9 cellular contexts compared by ENCODE assay signal in genomic region chr12:52246720-52247621, GRCh38. TPM values are rescaled to one million over a fixed set of nuclear protein-coding genes. Genes with fewer than 3 reads are reported as not detected.
DNase-seq lines count a peak whose midpoint lies in the region; ATAC-seq, FAIRE-seq and TF ChIP-seq lines count a peak whose summit lies in the region.
"Had no signal": no experiment of that assay in that cellular context is flagged by ENCODE, and none has a peak within 500 bp of the region (broad histone marks: within the 10 kb centered on the region; RNA-seq: fewer than 3 reads in every experiment).

No MANE protein-coding gene starts in this region.

- H4K20me1 ChIP-seq in SK-N-SH (ENCODE audit: insufficient read depth): no peaks in the 10 kb centered on the region

- H3K27me3 Mint-ChIP-seq in MCF 10A (ENCODE audit: insufficient read depth, unreplicated experiment): no peaks in the 10 kb centered on the region

- BruUV-seq in MCF 10A (replicated peaks; lab: Mats Ljungman, UMichigan): no TSS peak

- peaks cover 23 to 27% of the 10 kb centered on the region in 2 experiments; a peak in 3 of 4 replicates for H3K4me1 ChIP-seq in SK-N-SH (ENCODE audit: control insufficient read depth in 1 of 2, insufficient read depth in 2 of 2, low read depth in 1 of 2, low read length in 1 of 2)
- H3K4me1 ChIP-seq in small intestine (ENCODE audit: control insufficient read depth in 2 of 2, insufficient read depth in 1 of 2, low read depth in 1 of 2, low read length in 1 of 2): peaks cover 0 to 9% of the 10 kb centered on the region in 2 donors

- no peak overlapping the region for H2AFZ ChIP-seq in SK-N-SH (ENCODE audit: low read depth)

- no peak overlapping the region for H3K4me3 ChIP-seq in SK-N-SH (ENCODE audit: low read depth in 2 of 2, low read length in 1 of 2)
- H3K4me3 ChIP-seq in small intestine (ENCODE audit: low read depth in 1 of 2, low read length in 2 of 2): no peak overlapping the region
- H3K4me3 ChIP-seq: esophagus squamous epithelium had no signal

- POLR2A ChIA-PET in SK-N-SH (lab: Yijun Ruan, JAX) (no interaction called here), MCF 10A (lab: Yijun Ruan, JAX) (interaction anchor here (0.9 to 1.7 kb wide), 7 partner anchors 8 to 80 kb away, joined by 3 to 10 read pairs (median 3); no protein-coding TSS in a partner anchor)

- H3K27ac Mint-ChIP-seq in MCF 10A (ENCODE audit: low read depth, unreplicated experiment): peak overlapping the region; percentile 99

- no peak for FAIRE-seq in small intestine (lab: Jason Lieb, UNC)

- WGBS in SK-N-SH (ENCODE audit: low lambda C conversion rate): 58% methylated on average over 10 of the region's 10 CpGs
- WGBS in small intestine, 3 donors: 33 to 57% (median 46%) methylated on average over 10 of the region's 10 CpGs

- DNase-seq in SK-N-SH (no peak), NCI-H345 (lab: John Stamatoyannopoulos, UW) (peak; percentile 69), MCF 10A (ENCODE audit: unreplicated experiment) (peak; percentile 24), small intestine (peak; percentile 59), AG08395 (ENCODE audit: low spot score) (no peak), posterior vena cava (ENCODE audit: low spot score) (no peak)
- DNase-seq: esophagus squamous epithelium had no signal

- no peak for TF ChIP-seq EP300 in SK-N-SH (IDR thresholded peaks at IDR 0.05; ENCODE audit: borderline replicate concordance in 1 of 2, low read depth in 1 of 2, low read length in 1 of 2)

- peak overlapping the region; percentile 9 for H3K4me3 Mint-ChIP-seq in MCF 10A (ENCODE audit: unreplicated experiment)

- H3K9me3 Mint-ChIP-seq in MCF 10A (ENCODE audit: unreplicated experiment): no peaks in the 10 kb centered on the region

- H3K9me3 ChIP-seq in SK-N-SH (no peaks in the 10 kb centered on the region), small intestine (ENCODE audit: control insufficient read depth, low read depth) (no peaks in the 10 kb centered on the region)
- H3K9me3 ChIP-seq: esophagus squamous epithelium had no signal

- no peaks in the 10 kb centered on the region for H3K27me3 ChIP-seq in SK-N-SH (ENCODE audit: insufficient read depth)
- H3K27me3 ChIP-seq in small intestine (ENCODE audit: control insufficient read depth in 2 of 2, insufficient read depth in 2 of 2, low read length in 2 of 2): no peaks in the 10 kb centered on the region

- no peak for ATAC-seq in SK-N-SH treated with all-trans-retinoic acid at 6 μM for 48 hours
- no peak for ATAC-seq in GM18505 (IDR thresholded peaks at IDR 0.05; ENCODE audit: unreplicated experiment)

- no peak for TF ChIP-seq POLR2A in GM18505 (IDR thresholded peaks at IDR 0.05; ENCODE audit: borderline replicate concordance, extremely low read depth, insufficient read depth, insufficient read length)

- H3K9me2 ChIP-seq in SK-N-SH: no peaks in the 10 kb centered on the region

- peaks cover 3% of the 10 kb centered on the region for H3F3A ChIP-seq in SK-N-SH (replicated peaks; ENCODE audit: insufficient read depth)

- no peak for TF ChIP-seq RAD21 in SK-N-SH (IDR thresholded peaks at IDR 0.05; ENCODE audit: low read length)

- H3K36me3 Mint-ChIP-seq in MCF 10A (ENCODE audit: insufficient read depth, unreplicated experiment): peaks cover 99% of the 10 kb centered on the region

- H3K36me3 ChIP-seq in SK-N-SH (replicated peaks in 1 of 2; ENCODE audit: control insufficient read depth in 1 of 2, insufficient read depth in 2 of 2, low read length in 1 of 2) (no peaks in the 10 kb centered on the region), small intestine (ENCODE audit: control insufficient read depth in 2 of 2, insufficient read depth in 2 of 2, low read length in 2 of 2) (no peaks in the 10 kb centered on the region)
- H3K36me3 ChIP-seq: esophagus squamous epithelium had no signal

- no peak overlapping the region for H3K9ac ChIP-seq in SK-N-SH

- peak overlapping the region; percentile 35; the same call in 1 of the 2 replicates for H3K4me2 ChIP-seq in SK-N-SH

- CTCF ChIA-PET in SK-N-SH (lab: Yijun Ruan, JAX): interaction anchor here (0.8 to 2.6 kb wide), 8 partner anchors 10 to 90 kb away, joined by 3 to 10 read pairs (median 4); no protein-coding TSS in a partner anchor
- CTCF ChIA-PET in MCF 10A (lab: Yijun Ruan, JAX): interaction anchor here (0.9 kb wide), 1 partner anchor 22 kb away, joined by 3 read pairs; no protein-coding TSS in a partner anchor

- no peak for TF ChIP-seq CTCF in SK-N-SH (IDR thresholded peaks at IDR 0.05)
- TF ChIP-seq CTCF in MCF 10A (IDR thresholded peaks at IDR 0.05; ENCODE audit: unreplicated experiment): no peak

- H3K4me1 Mint-ChIP-seq in MCF 10A (ENCODE audit: insufficient read depth, unreplicated experiment): peaks cover 61% of the 10 kb centered on the region

- H3K79me2 ChIP-seq in SK-N-SH (ENCODE audit: insufficient read depth): no peaks in the 10 kb centered on the region

- H3K27ac ChIP-seq in SK-N-SH (ENCODE audit: low read depth in 2 of 2, low read length in 1 of 2) (peak overlapping the region in 1 of 2 experiments; percentile 18; a peak in 2 of 4 replicates), small intestine (ENCODE audit: low read depth in 1 of 2, low read length in 1 of 2) (no peak overlapping the region)

- intact Hi-C loops in MCF 10A (cut with micrococcal nuclease) (no loop called here), posterior vena cava (cut with DNase I) (no loop called here)

TF ChIP-seq in SK-N-SH, 30 proteins besides CTCF, POLR2A, EP300 and RAD21 (continues in another document):
- TF ChIP-seq GABPA (IDR thresholded peaks at IDR 0.05; ENCODE audit: low read depth) (no peak), MEF2A (IDR thresholded peaks at IDR 0.05; ENCODE audit: borderline replicate concordance, low read depth) (no peak), SMC3 (IDR thresholded peaks at IDR 0.05; ENCODE audit: low read depth, low read length) (no peak)
- TF ChIP-seq, protein P1, sequence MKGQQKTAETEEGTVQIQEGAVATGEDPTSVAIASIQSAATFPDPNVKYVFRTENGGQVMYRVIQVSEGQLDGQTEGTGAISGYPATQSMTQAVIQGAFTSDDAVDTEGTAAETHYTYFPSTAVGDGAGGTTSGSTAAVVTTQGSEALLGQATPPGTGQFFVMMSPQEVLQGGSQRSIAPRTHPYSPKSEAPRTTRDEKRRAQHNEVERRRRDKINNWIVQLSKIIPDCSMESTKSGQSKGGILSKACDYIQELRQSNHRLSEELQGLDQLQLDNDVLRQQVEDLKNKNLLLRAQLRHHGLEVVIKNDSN (IDR thresholded peaks at IDR 0.05; ENCODE audit: borderline replicate concordance, low read depth): no peak

TF ChIP-seq in SK-N-SH treated with all-trans-retinoic acid at 6 μM for 48 hours, 23 proteins besides CTCF, POLR2A, EP300 and RAD21 (continues in another document):
- TF ChIP-seq ZNF8 (CRISPR knock-in tag; IDR thresholded peaks at IDR 0.05) (no peak), CSDC2 (CRISPR knock-in tag; IDR thresholded peaks at IDR 0.05) (no peak), ZNF70 (CRISPR knock-in tag; IDR thresholded peaks at IDR 0.05) (no peak), ZNF565 (CRISPR knock-in tag; conservative IDR thresholded peaks at IDR 0.05; ENCODE audit: low read depth) (no peak), ESRRG (CRISPR knock-in tag; IDR thresholded peaks at IDR 0.05) (no peak), CSRNP3 (CRISPR knock-in tag; IDR thresholded peaks at IDR 0.05) (no peak), ZFP3 (CRISPR knock-in tag; IDR thresholded peaks at IDR 0.05) (no peak), PPARA (CRISPR knock-in tag; IDR thresholded peaks at IDR 0.05; ENCODE audit: borderline replicate concordance) (no peak), BACH2 (CRISPR knock-in tag; IDR thresholded peaks at IDR 0.05; ENCODE audit: borderline replicate concordance) (no peak)

RNA-seq across cellular contexts. Expression of gene KRT7, which starts 13.9 kb away (rescaled TPM):
- 3.2 and 5.4 TPM in 2 replicates for polyA plus RNA-seq in SK-N-SH (2012; rRNA removed)
- polyA plus RNA-seq in SK-N-SH (2012; cell fraction: cytosol; rRNA removed): 2.9 TPM in 2 replicates
- 1.9 and 3.3 TPM in 2 replicates for polyA plus RNA-seq in SK-N-SH (2012; cell fraction: nucleus; rRNA removed)
- 2,379 and 3,360 TPM in 2 replicates for total RNA-seq in MCF 10A (2022)
- 10 to 100 TPM in 1 of 3 donors, 1 to 10 TPM in 2; 2.2 to 10.1 (median 3.9) TPM for polyA plus RNA-seq in small intestine
- 1 to 10 TPM; 4.1 to 6.8 TPM for total RNA-seq in posterior vena cava

RNA-seq across cellular contexts. Expression of gene KRT86, which starts 27.5 kb away (rescaled TPM):
- polyA plus RNA-seq in SK-N-SH (2012; rRNA removed): 0.34 and 0.56 TPM in 2 replicates
- 0.18 and 0.20 TPM in 2 replicates for polyA plus RNA-seq in SK-N-SH (2012; cell fraction: cytosol; rRNA removed)
- 0.99 and 1.1 TPM in 2 replicates for polyA plus RNA-seq in SK-N-SH (2012; cell fraction: nucleus; rRNA removed)
- 37.8 and 45.1 TPM in 2 replicates for total RNA-seq in MCF 10A (2022)
- polyA plus RNA-seq in small intestine: under 1 TPM in 2 of 3 donors, not detected in 1; 0.01 to 0.54 TPM
- total RNA-seq in posterior vena cava: not detected
- total RNA-seq: esophagus squamous epithelium had no signal

RNA-seq across cellular contexts. Expression of gene KRT81, which starts 44.4 kb away (rescaled TPM):
- 0.80 and 1.9 TPM in 2 replicates for polyA plus RNA-seq in SK-N-SH (2012; rRNA removed)
- 0.42 and 0.83 TPM in 2 replicates for polyA plus RNA-seq in SK-N-SH (2012; cell fraction: cytosol; rRNA removed)
- 1.1 and 1.8 TPM in 2 replicates for polyA plus RNA-seq in SK-N-SH (2012; cell fraction: nucleus; rRNA removed)
- total RNA-seq in MCF 10A (2022): 2,023 and 2,244 TPM in 2 replicates
- polyA plus RNA-seq in small intestine: not detected
- total RNA-seq in posterior vena cava: not detected
- total RNA-seq: esophagus squamous epithelium had no signal

RNA-seq across cellular contexts. Expression of gene KRT80, which starts 55.2 kb away (rescaled TPM):
- polyA plus RNA-seq in SK-N-SH (2012; rRNA removed) (14.9 and 17.4 TPM in 2 replicates), small intestine (1 to 10 TPM in 1 of 3 donors, under 1 TPM in 2; 0.27 to 3.2 (median 0.89) TPM)
- 8.1 and 10.8 TPM in 2 replicates for polyA plus RNA-seq in SK-N-SH (2012; cell fraction: cytosol; rRNA removed)
- polyA plus RNA-seq in SK-N-SH (2012; cell fraction: nucleus; rRNA removed): 21.6 and 31.9 TPM in 2 replicates
- total RNA-seq in MCF 10A (2022) (27.4 and 52.3 TPM in 2 replicates), posterior vena cava (under 1 TPM; 0.19 to 0.48 TPM)

Comparison
In these comparisons a context has a peak if more than half of its experiments do, and no peak if none do; other contexts are left out.
1. DNase-seq: peak in NCI-H345 (single experiment), MCF 10A (single experiment) and small intestine (single experiment); none in SK-N-SH (single experiment), AG08395 (single experiment) and posterior vena cava (single experiment).
2. RNA of gene KRT7, which starts 13.9 kb away (total RNA-seq): 2,379 to 3,360 TPM in MCF 10A; 4.1 to 6.8 TPM in posterior vena cava; every median in the first group is over 100 times any median in the second.
3. RNA of gene KRT86, which starts 27.5 kb away (total RNA-seq): 37.8 to 45.1 TPM in MCF 10A; not detected in posterior vena cava; every median in the first group is over 10 times any median in the second.
4. RNA of gene KRT81, which starts 44.4 kb away (total RNA-seq): 2,023 to 2,244 TPM in MCF 10A; not detected in posterior vena cava; every median in the first group is over 1,000 times any median in the second.